In the genomic region with DNA sequence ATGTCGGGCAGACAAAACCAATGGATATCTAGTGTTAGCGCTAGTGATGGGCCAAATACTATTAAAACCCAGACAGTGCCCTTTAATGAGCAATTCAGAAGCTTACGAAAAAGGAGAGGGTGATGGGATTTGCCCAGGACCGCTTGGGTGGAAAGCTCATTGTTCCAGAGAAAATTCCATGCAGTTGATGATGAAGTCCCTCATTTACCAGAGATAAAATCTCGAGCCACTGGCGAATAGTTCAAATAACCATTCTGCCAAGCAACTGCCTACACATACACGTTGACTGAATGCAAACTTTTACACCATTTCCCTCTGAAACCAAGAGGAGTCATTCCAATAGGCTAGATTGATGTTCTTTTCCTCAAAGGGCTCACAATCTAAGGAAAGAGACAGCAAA, we compare ENCODE assay signal across 20 cellular contexts.
"Had no signal": no experiment of that assay in that cellular context is flagged by ENCODE, and none has a peak within 500 bp of the region (broad histone marks: within the 10 kb centered on the region; RNA-seq: fewer than 3 reads in every experiment).

No MANE protein-coding gene starts in this region.

- H3K4me2 ChIP-seq: hepatocyte had no signal

- ATAC-seq: foreskin keratinocyte; left colon; left ventricle myocardium superior; naive thymus-derived CD8-positive, alpha-beta T cell; psoas muscle; right lobe of liver; stimulated activated effector memory CD8-positive, alpha-beta T cell treated with anti-CD3 and anti-CD28 coated beads, Interleukin-12 subunit alpha, Interleukin-12 subunit beta, amount 100 ng/mL, for 72 hours; stimulated activated naive CD8-positive, alpha-beta T cell treated with anti-CD3 and anti-CD28 coated beads, Interleukin-15, amount 100 ng/mL, for 72 hours had no signal

- H3K9me3 Mint-ChIP-seq: endodermal cell; naive thymus-derived CD8-positive, alpha-beta T cell; stimulated activated effector memory CD8-positive, alpha-beta T cell treated with anti-CD3 and anti-CD28 coated beads, Interleukin-12 subunit alpha, Interleukin-12 subunit beta, amount 100 ng/mL, for 72 hours; stimulated activated naive CD8-positive, alpha-beta T cell treated with anti-CD3 and anti-CD28 coated beads, Interleukin-15, amount 100 ng/mL, for 72 hours had no signal

- H3K4me1 ChIP-seq: foreskin keratinocyte, psoas muscle, right lobe of liver, testis, tibial nerve had no signal

- H3K27me3 ChIP-seq: foreskin keratinocyte, hepatocyte, right lobe of liver, testis, tibial nerve had no signal

- H2AFZ ChIP-seq: hepatocyte had no signal

- H3K27ac Mint-ChIP-seq: endodermal cell; stimulated activated effector memory CD8-positive, alpha-beta T cell treated with anti-CD3 and anti-CD28 coated beads, Interleukin-12 subunit alpha, Interleukin-12 subunit beta, amount 100 ng/mL, for 72 hours; stimulated activated naive CD8-positive, alpha-beta T cell treated with anti-CD3 and anti-CD28 coated beads, Interleukin-15, amount 100 ng/mL, for 72 hours had no signal

- H3K36me3 ChIP-seq: neutrophil, right lobe of liver, tibial nerve had no signal

- H3K4me3 Mint-ChIP-seq: endodermal cell; naive thymus-derived CD8-positive, alpha-beta T cell; stimulated activated effector memory CD8-positive, alpha-beta T cell treated with anti-CD3 and anti-CD28 coated beads, Interleukin-12 subunit alpha, Interleukin-12 subunit beta, amount 100 ng/mL, for 72 hours; stimulated activated naive CD8-positive, alpha-beta T cell treated with anti-CD3 and anti-CD28 coated beads, Interleukin-15, amount 100 ng/mL, for 72 hours had no signal

- H3K4me1 Mint-ChIP-seq: stimulated activated effector memory CD8-positive, alpha-beta T cell treated with anti-CD3 and anti-CD28 coated beads, Interleukin-12 subunit alpha, Interleukin-12 subunit beta, amount 100 ng/mL, for 72 hours; stimulated activated naive CD8-positive, alpha-beta T cell treated with anti-CD3 and anti-CD28 coated beads, Interleukin-15, amount 100 ng/mL, for 72 hours had no signal

- H3K9me3 ChIP-seq: neutrophil, psoas muscle, right lobe of liver, testis, tibial nerve had no signal

- H3K36me3 Mint-ChIP-seq: naive thymus-derived CD8-positive, alpha-beta T cell; stimulated activated effector memory CD8-positive, alpha-beta T cell treated with anti-CD3 and anti-CD28 coated beads, Interleukin-12 subunit alpha, Interleukin-12 subunit beta, amount 100 ng/mL, for 72 hours had no signal

- H3K4me3 ChIP-seq: coronary artery, hepatocyte, lung, psoas muscle, right lobe of liver, testis, tibial nerve had no signal

- DNase-seq: effector CD4-positive, alpha-beta T cell; endodermal cell; erythroblast; foreskin keratinocyte; left colon; left ventricle myocardium superior; naive thymus-derived CD8-positive, alpha-beta T cell; psoas muscle; retina; right lobe of liver; stimulated activated CD4-positive, alpha-beta T cell treated with anti-CD3 and anti-CD28 coated beads, Interleukin-4, amount 100 ng/mL, for 1 hour; stimulated activated CD8-positive, alpha-beta memory T cell treated with anti-CD3 and anti-CD28 coated beads, Interleukin-4, amount 100 ng/mL, for 48 hours; stimulated activated naive CD8-positive, alpha-beta T cell treated with anti-CD3 and anti-CD28 coated beads, Interleukin-15, amount 100 ng/mL, for 72 hours; testis had no signal

- H3K27ac ChIP-seq: coronary artery, foreskin keratinocyte, hepatocyte, neutrophil, psoas muscle, right lobe of liver, testis, tibial nerve had no signal

- H3K79me2 ChIP-seq: hepatocyte had no signal
